ENCODE assay signal across 1 cellular context in genomic region chr5:2806176-2806575, GRCh38.
TF ChIP-seq lines count a peak whose summit lies in the region.

No MANE protein-coding gene starts in this region.

TF ChIP-seq in H1, 55 proteins besides CTCF, POLR2A, EP300 and RAD21:
- TF ChIP-seq CEBPB (IDR thresholded peaks at IDR 0.05; ENCODE audit: low read depth, low read length) (no peak), JUN (IDR thresholded peaks at IDR 0.05; ENCODE audit: low read depth, low read length) (no peak), EZH2 (IDR thresholded peaks at IDR 0.05; ENCODE audit: low read depth, low read length, severe bottlenecking) (no peak), BRCA1 (IDR thresholded peaks at IDR 0.05; ENCODE audit: low read depth, low read length) (no peak), CBX5 (IDR thresholded peaks at IDR 0.05; ENCODE audit: low read depth, low read length) (no peak), HDAC2 (IDR thresholded peaks at IDR 0.05; ENCODE audit: borderline replicate concordance in 1 of 2, low read depth in 2 of 2, low read length in 2 of 2) (no peak), SRF (IDR thresholded peaks at IDR 0.05; ENCODE audit: low read depth, low read length) (no peak), TBP (IDR thresholded peaks at IDR 0.05; ENCODE audit: low read depth, low read length) (no peak), BCL11A (IDR thresholded peaks at IDR 0.05; ENCODE audit: low read depth in 2 of 2, low read length in 2 of 2) (no peak), GABPA (IDR thresholded peaks at IDR 0.05; ENCODE audit: borderline replicate concordance, insufficient read depth, low read length) (no peak), YY1 (IDR thresholded peaks at IDR 0.05; ENCODE audit: low read depth, low read length) (no peak), KDM1A (IDR thresholded peaks at IDR 0.05; ENCODE audit: borderline replicate concordance, low read length) (no peak), CTBP2 (IDR thresholded peaks at IDR 0.05; ENCODE audit: borderline replicate concordance, insufficient read depth, insufficient read length, low read length) (no peak), MAFK (IDR thresholded peaks at IDR 0.05; ENCODE audit: low read depth, low read length) (no peak), SIRT6 (IDR thresholded peaks at IDR 0.05; ENCODE audit: low read length) (no peak), TAF7 (optimal IDR thresholded peaks at IDR 0.05; ENCODE audit: borderline replicate concordance, low read depth, low read length) (no peak), SIX5 (IDR thresholded peaks at IDR 0.05; ENCODE audit: low read depth, low read length) (no peak), KDM5A (IDR thresholded peaks at IDR 0.05; ENCODE audit: low read length) (no peak), KDM4A (IDR thresholded peaks at IDR 0.05; ENCODE audit: low read depth, low read length, severe bottlenecking) (no peak)
